In the genomic region with DNA sequence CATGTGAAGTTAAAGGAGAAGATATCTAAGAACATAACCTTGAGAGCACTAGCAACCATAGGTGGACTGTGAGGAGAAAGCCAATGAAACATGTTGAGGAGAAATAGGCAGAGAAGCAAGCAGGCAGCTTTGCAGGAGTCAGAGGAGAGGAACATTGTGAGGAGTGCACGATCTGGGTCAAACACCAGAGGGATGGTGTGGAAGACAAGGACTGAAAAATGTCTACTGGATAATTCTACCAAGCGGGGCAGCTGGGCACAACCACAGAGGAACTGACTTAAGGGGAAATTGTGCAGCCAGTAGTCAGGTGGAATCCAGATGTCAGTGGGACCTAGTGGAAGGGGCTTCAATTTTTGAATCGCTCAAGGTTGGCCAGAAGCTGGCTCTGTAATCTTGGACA, we compare ENCODE assay signal across 18 cellular contexts.
A peak's percentile ranks its signal among the peaks of the same experiment; 100 is the strongest.
DNase-seq lines count a peak whose midpoint lies in the region; ATAC-seq and TF ChIP-seq lines count a peak whose summit lies in the region.
"Had no signal": no experiment of that assay in that cellular context is flagged by ENCODE, and none has a peak within 500 bp of the region (broad histone marks: within the 10 kb centered on the region; RNA-seq: fewer than 3 reads in every experiment).

No MANE protein-coding gene starts in this region.

- TF ChIP-seq CTCF in natural killer cell (IDR thresholded peaks at IDR 0.05) (no peak), OCI-LY7 (conservative IDR thresholded peaks at IDR 0.05; ENCODE audit: low read length) (no peak)

- in situ Hi-C loops in GM23248 (cut with MboI), result no loop called here

- no peak overlapping the region for H3K4me3 ChIP-seq in GM23248
- no peak overlapping the region for H3K4me3 ChIP-seq in OCI-LY7 (ENCODE audit: low read depth, low read length, poor library complexity, severe bottlenecking)
- H3K4me3 ChIP-seq: BLaER1, PC-9 had no signal

- H2AFZ ChIP-seq in GM23248 (no peak overlapping the region), OCI-LY7 (ENCODE audit: low read length) (no peak overlapping the region)
- H2AFZ ChIP-seq: PC-9 had no signal

- no peak for ATAC-seq in activated naive CD4-positive, alpha-beta T cell treated with anti-CD3 and anti-CD28 coated beads, Interleukin-2, amount 50 U/mL, for 72 hours
- ATAC-seq in natural killer cell (no peak), GM21786 (IDR thresholded peaks at IDR 0.05; ENCODE audit: unreplicated experiment) (no peak)

- CTCF ChIA-PET in OCI-LY7 (lab: Charles Lee; ENCODE audit: unreplicated experiment), result no interaction called here

- no peaks in the 10 kb centered on the region for H3K9me3 ChIP-seq in GM23248 (ENCODE audit: low read depth)
- H3K9me3 ChIP-seq in OCI-LY7 (ENCODE audit: low read length), result no peaks in the 10 kb centered on the region
- H3K9me3 ChIP-seq: BLaER1 had no signal

- H3K4me2 ChIP-seq in GM23248 (ENCODE audit: unreplicated experiment), result no peak overlapping the region
- no peak overlapping the region for H3K4me2 ChIP-seq in OCI-LY7 (ENCODE audit: low read length)
- H3K4me2 ChIP-seq: BLaER1, KMS-11, PC-9 had no signal

- no peaks in the 10 kb centered on the region for H3K36me3 Mint-ChIP-seq in activated naive CD4-positive, alpha-beta T cell treated with anti-CD3 and anti-CD28 coated beads, Interleukin-2, amount 50 U/mL, for 24 hours
- H3K36me3 Mint-ChIP-seq in activated naive CD4-positive, alpha-beta T cell treated with anti-CD3 and anti-CD28 coated beads, Interleukin-2, amount 50 U/mL, for 72 hours, result peaks cover 0 to 11% of the 10 kb centered on the region in 2 donors
- no peaks in the 10 kb centered on the region for H3K36me3 Mint-ChIP-seq in natural killer cell

- H3K36me3 ChIP-seq in GM23248 (ENCODE audit: low read depth), result no peaks in the 10 kb centered on the region
- no peaks in the 10 kb centered on the region for H3K36me3 ChIP-seq in OCI-LY7 (ENCODE audit: insufficient read depth, low read length)
- H3K36me3 ChIP-seq: BLaER1 had no signal

- WGBS in GM23248 (ENCODE audit: low coverage in 1 of 2, low lambda C conversion rate in 2 of 2, missing lambda C conversion rate in 2 of 2), 2 experiments, result 92 to 99% methylated on average over 3 of the region's 3 CpGs

- no peaks in the 10 kb centered on the region for H3K9me3 Mint-ChIP-seq in activated naive CD4-positive, alpha-beta T cell treated with anti-CD3 and anti-CD28 coated beads, Interleukin-2, amount 50 U/mL, for 24 hours
- H3K9me3 Mint-ChIP-seq in activated naive CD4-positive, alpha-beta T cell treated with anti-CD3 and anti-CD28 coated beads, Interleukin-2, amount 50 U/mL, for 72 hours, result no peaks in the 10 kb centered on the region
- H3K9me3 Mint-ChIP-seq in natural killer cell, result no peaks in the 10 kb centered on the region

- peaks cover 14% of the 10 kb centered on the region for H3K4me1 Mint-ChIP-seq in activated naive CD4-positive, alpha-beta T cell treated with anti-CD3 and anti-CD28 coated beads, Interleukin-2, amount 50 U/mL, for 24 hours
- H3K4me1 Mint-ChIP-seq in natural killer cell, result peaks cover 11 to 12% of the 10 kb centered on the region in 2 donors

- H3K4me3 Mint-ChIP-seq in activated naive CD4-positive, alpha-beta T cell treated with anti-CD3 and anti-CD28 coated beads, Interleukin-2, amount 50 U/mL, for 24 hours, result peak overlapping the region; percentile 2
- H3K4me3 Mint-ChIP-seq in natural killer cell, result peak overlapping the region; percentile 5

- H3K27ac ChIP-seq in GM23248 (no peak overlapping the region), OCI-LY7 (ENCODE audit: low read depth, low read length, poor library complexity, severe bottlenecking) (no peak overlapping the region)
- H3K27ac ChIP-seq: BLaER1, KMS-11, PC-9 had no signal

- no peak overlapping the region for H3K9ac ChIP-seq in GM23248
- H3K9ac ChIP-seq: BLaER1, KMS-11 had no signal

- DNase-seq in activated naive CD4-positive, alpha-beta T cell treated with anti-CD3 and anti-CD28 coated beads, Interleukin-2, amount 50 U/mL, for 72 hours (ENCODE audit: low spot score in 2 of 2), result no peak
- DNase-seq in NAMALWA (ENCODE audit: low spot score) (peak; percentile 16), natural killer cell (no peak), GM23248 (no peak), cortex of kidney (lab: John Stamatoyannopoulos, UW) (no peak), OCI-LY7 (ENCODE audit: low spot score) (no peak)
- DNase-seq: COR-L47, DMS 273 treated with DMSO at 0.1 percent for 48 hours, NCI-H1436, NCI-H1930, NCI-H345, NCI-H524 treated with DMSO at 0.1 percent for 48 hours, PC-9 had no signal

- no TSS peak for BruUV-seq in OCI-LY7 (replicated peaks; lab: Mats Ljungman, UMichigan)

- no peaks in the 10 kb centered on the region for H3F3A ChIP-seq in GM23248 (ENCODE audit: insufficient read depth)

- H3K79me2 ChIP-seq in GM23248 (ENCODE audit: insufficient read depth), result no peaks in the 10 kb centered on the region
- no peaks in the 10 kb centered on the region for H3K79me2 ChIP-seq in OCI-LY7 (ENCODE audit: insufficient read depth, low read depth, low read length)

- H3K27me3 ChIP-seq in GM23248 (replicated peaks; ENCODE audit: insufficient read depth), result no peaks in the 10 kb centered on the region

- H3K27me3 Mint-ChIP-seq in activated naive CD4-positive, alpha-beta T cell treated with anti-CD3 and anti-CD28 coated beads, Interleukin-2, amount 50 U/mL, for 24 hours, result peaks cover 39% of the 10 kb centered on the region
- peaks cover 23 to 64% of the 10 kb centered on the region in 2 donors for H3K27me3 Mint-ChIP-seq in natural killer cell (ENCODE audit: low read depth in 2 of 2)

- H4K20me1 ChIP-seq in GM23248 (ENCODE audit: insufficient read depth) (no peaks in the 10 kb centered on the region), OCI-LY7 (ENCODE audit: insufficient read depth, low read length) (no peaks in the 10 kb centered on the region)
- H4K20me1 ChIP-seq: BLaER1 had no signal

- POLR2A ChIA-PET in OCI-LY7 (lab: Charles Lee), result no interaction called here

- intact Hi-C loops in natural killer cell (cut with micrococcal nuclease), result no loop called here
- intact Hi-C loops in OCI-LY7 (cut with micrococcal nuclease; ENCODE audit: unreplicated experiment), result loop anchor here (10.0 kb wide), 1 partner anchor 168 kb away; no protein-coding TSS in a partner anchor

- H3K27ac Mint-ChIP-seq in activated naive CD4-positive, alpha-beta T cell treated with anti-CD3 and anti-CD28 coated beads, Interleukin-2, amount 50 U/mL, for 24 hours, result no peak overlapping the region
- no peak overlapping the region for H3K27ac Mint-ChIP-seq in activated naive CD4-positive, alpha-beta T cell treated with anti-CD3 and anti-CD28 coated beads, Interleukin-2, amount 50 U/mL, for 72 hours
- H3K27ac Mint-ChIP-seq in natural killer cell, result no peak overlapping the region
- H3K27ac Mint-ChIP-seq: H9 had no signal

- H3K9me2 ChIP-seq in GM23248 (ENCODE audit: insufficient read depth) (no peaks in the 10 kb centered on the region), OCI-LY7 (ENCODE audit: insufficient read depth, low read length) (no peaks in the 10 kb centered on the region)

- H3K4me1 ChIP-seq in GM23248 (ENCODE audit: insufficient read depth) (no peaks in the 10 kb centered on the region), OCI-LY7 (ENCODE audit: insufficient read depth, low read length, poor library complexity, severe bottlenecking) (peaks cover 5% of the 10 kb centered on the region)
